23 cellular contexts compared by ENCODE assay signal in genomic region chr3:13854492-13854891, GRCh38. TPM values are rescaled to one million over a fixed set of nuclear protein-coding genes. Genes with fewer than 3 reads are reported as not detected.
DNase-seq lines count a peak whose midpoint lies in the region; FAIRE-seq and TF ChIP-seq lines count a peak whose summit lies in the region.
"Had no signal": no experiment of that assay in that cellular context is flagged by ENCODE, and none has a peak within 500 bp of the region (broad histone marks: within the 10 kb centered on the region; RNA-seq: fewer than 3 reads in every experiment).

No MANE protein-coding gene starts in this region.

- H3K4me2 ChIP-seq in PC-9 (peak overlapping the region; percentile 10), mammary epithelial cell (ENCODE audit: insufficient read depth, low read depth, low read length) (no peak overlapping the region)
- H3K4me2 ChIP-seq: KMS-11, SK-N-SH had no signal

- H2AFZ ChIP-seq in PC-9 (no peak overlapping the region), mammary epithelial cell (ENCODE audit: low read depth, low read length) (no peak overlapping the region)

- H3K9me3 ChIP-seq in PC-9 (ENCODE audit: insufficient read depth, low read depth): no peaks in the 10 kb centered on the region
- no peaks in the 10 kb centered on the region for H3K9me3 ChIP-seq in mammary epithelial cell (replicated peaks; ENCODE audit: insufficient read depth, low read length)
- no peaks in the 10 kb centered on the region for H3K9me3 ChIP-seq in kidney (ENCODE audit: control insufficient read depth in 1 of 2, low read length in 2 of 2)
- H3K9me3 ChIP-seq in spleen: no peaks in the 10 kb centered on the region
- H3K9me3 ChIP-seq: SK-N-SH had no signal

- H3K9ac ChIP-seq in mammary epithelial cell (ENCODE audit: insufficient read depth, low read length): no peak overlapping the region
- H3K9ac ChIP-seq in kidney (ENCODE audit: low read length in 2 of 2): no peak overlapping the region
- H3K9ac ChIP-seq: KMS-11, SK-N-SH had no signal

- no peak for TF ChIP-seq CTCF in PC-9 (conservative IDR thresholded peaks at IDR 0.05)
- no peak for TF ChIP-seq CTCF in mammary epithelial cell (conservative IDR thresholded peaks at IDR 0.05 in 1 of 2, IDR thresholded peaks at IDR 0.05 in 1 of 2; ENCODE audit: extremely low read depth in 1 of 2, insufficient read depth in 1 of 2, low read depth in 1 of 2, low read length in 2 of 2)
- no peak for TF ChIP-seq CTCF in kidney (IDR thresholded peaks at IDR 0.05; ENCODE audit: borderline replicate concordance, extremely low read depth, insufficient read depth)
- no peak for TF ChIP-seq CTCF in spleen (IDR thresholded peaks at IDR 0.05 in 8 of 11, conservative IDR thresholded peaks at IDR 0.05 in 3 of 11)

- no peaks in the 10 kb centered on the region for H3K27me3 ChIP-seq in PC-9 (ENCODE audit: insufficient read depth, low read depth)
- no peaks in the 10 kb centered on the region for H3K27me3 ChIP-seq in mammary epithelial cell (ENCODE audit: insufficient read depth, low read length)
- peaks cover 0 to 39% (median 0%) of the 10 kb centered on the region in 7 donors for H3K27me3 ChIP-seq in spleen (replicated peaks in 1 of 7)

- POLR2A ChIA-PET in PC-9 (lab: Charles Lee; ENCODE audit: unreplicated experiment): interaction anchor here (0.6 kb wide), 1 partner anchor 243 kb away, joined by 4 read pairs; no protein-coding TSS in a partner anchor

- intact Hi-C loops in PC-9 (cut with micrococcal nuclease; ENCODE audit: unreplicated experiment) (loop anchor here (10.0 kb wide), 1 partner anchor 320 kb away; no protein-coding TSS in a partner anchor), mammary epithelial cell (cut with micrococcal nuclease) (loop anchor here (5.0 to 10.0 kb wide), 2 partner anchors 252 to 1460 kb away; no protein-coding TSS in a partner anchor), kidney (cut with DNase I) (no loop called here), spleen (cut with DNase I; ENCODE audit: low total_unique reads) (no loop called here)

- peaks cover 36% of the 10 kb centered on the region for H3K79me2 ChIP-seq in PC-9 (ENCODE audit: low read depth)
- H3K79me2 ChIP-seq in mammary epithelial cell (ENCODE audit: insufficient read depth, low read length): peaks cover 14% of the 10 kb centered on the region

- in situ Hi-C loops in mammary epithelial cell (cut with MboI; ENCODE audit: low sequenced_read_pairs in 2 of 2): no loop called here

- peaks cover 19% of the 10 kb centered on the region; the same call in 1 of the 2 replicates for H3K36me3 ChIP-seq in PC-9 (ENCODE audit: low read depth)
- peaks cover 2% of the 10 kb centered on the region for H3K36me3 ChIP-seq in mammary epithelial cell (ENCODE audit: insufficient read depth, low read length)
- no peaks in the 10 kb centered on the region for H3K36me3 ChIP-seq in kidney (ENCODE audit: control insufficient read depth in 1 of 2, insufficient read depth in 2 of 2, low read length in 2 of 2)
- peaks cover 0 to 4% (median 0%) of the 10 kb centered on the region in 6 donors for H3K36me3 ChIP-seq in spleen

- no peak for DNase-seq in PC-9
- DNase-seq in mammary epithelial cell: no peak
- DNase-seq in kidney: peak; percentile 74
- peak; percentile 71 for DNase-seq in spleen
- no peak for DNase-seq in NCI-H2029 (lab: John Stamatoyannopoulos, UW)
- no peak for DNase-seq in SKM-1 (lab: John Stamatoyannopoulos, UW; ENCODE audit: unreplicated experiment)
- no peak for DNase-seq in urothelium cell line (ENCODE audit: low spot score)
- DNase-seq: C1 segment of cervical spinal cord; CD4-positive, alpha-beta memory T cell; COR-L47; DMS79 treated with DMSO at 0.1 percent for 48 hours; GF-D8; NCI-H1092; NCI-H1417 treated with DMSO at 0.1 percent for 48 hours; NCI-H2081 treated with DMSO at 0.1 percent for 48 hours; NCI-H446 treated with DMSO at 0.1 percent for 48 hours; NCI-H526; NCI-H82; SK-N-SH had no signal

- no peak for TF ChIP-seq POLR2A in spleen (IDR thresholded peaks at IDR 0.05)

- peaks cover 65% of the 10 kb centered on the region for H3K4me1 ChIP-seq in PC-9 (replicated peaks; ENCODE audit: insufficient read depth)
- peaks cover 75% of the 10 kb centered on the region for H3K4me1 ChIP-seq in mammary epithelial cell (ENCODE audit: insufficient read depth, low read length)
- no peaks in the 10 kb centered on the region for H3K4me1 ChIP-seq in kidney (ENCODE audit: control insufficient read depth in 1 of 2, insufficient read depth in 1 of 2, low read depth in 1 of 2, low read length in 2 of 2)
- no peaks in the 10 kb centered on the region for H3K4me1 ChIP-seq in spleen

- H3F3A ChIP-seq in PC-9 (ENCODE audit: insufficient read depth, low read depth): peaks cover 58% of the 10 kb centered on the region

- BruUV-seq in PC-9 (replicated peaks; lab: Mats Ljungman, UMichigan): TSS peak; percentile 15
- no TSS peak for BruUV-seq in mammary epithelial cell (replicated peaks; lab: Mats Ljungman, UMichigan)

- H4K20me1 ChIP-seq in PC-9 (ENCODE audit: insufficient read depth) (no peaks in the 10 kb centered on the region), mammary epithelial cell (ENCODE audit: insufficient read depth, low read length) (no peaks in the 10 kb centered on the region)

- H3K27ac ChIP-seq in PC-9: peak overlapping the region; percentile 91
- peak overlapping the region; percentile 74 for H3K27ac ChIP-seq in mammary epithelial cell (ENCODE audit: insufficient read depth, low read depth, low read length)
- no peak overlapping the region for H3K27ac ChIP-seq in kidney (ENCODE audit: low read depth in 2 of 2, low read length in 2 of 2)
- H3K27ac ChIP-seq in spleen: no peak overlapping the region
- H3K27ac ChIP-seq: KMS-11 had no signal

- no peak for FAIRE-seq in kidney (lab: Jason Lieb, UNC)
- no peak for FAIRE-seq in urothelium cell line (lab: Jason Lieb, UNC)
- FAIRE-seq: GM12891 had no signal

- CTCF ChIA-PET in PC-9 (lab: Charles Lee) (interaction anchor here (0.5 kb wide), 1 partner anchor 436 kb away, joined by 7 read pairs; no protein-coding TSS in a partner anchor), mammary epithelial cell (lab: Charles Lee; ENCODE audit: low non-redundant PET) (no interaction called here)

- WGBS in mammary epithelial cell (ENCODE audit: low coverage, missing lambda C conversion rate): over 99% methylated on average over 24 of the region's 25 CpGs
- 90 to 95% (median 91%) methylated on average over 24 to 25 of the region's 25 CpGs for WGBS in spleen, 5 donors

- dilution Hi-C loops in mammary epithelial cell (cut with HindIII; ENCODE audit: low sequenced_read_pairs): no loop called here

- no peaks in the 10 kb centered on the region for H3K9me2 ChIP-seq in PC-9 (ENCODE audit: insufficient read depth)
- H3K9me2 ChIP-seq: SK-N-SH had no signal

- H3K4me3 ChIP-seq in PC-9 (no peak overlapping the region), mammary epithelial cell (replicated peaks in 1 of 3; ENCODE audit: insufficient read depth in 1 of 3, low read depth in 2 of 3, low read length in 3 of 3) (no peak overlapping the region), kidney (ENCODE audit: low read length in 2 of 2) (no peak overlapping the region), spleen (no peak overlapping the region)

RNA-seq across cellular contexts. Expression of gene WNT7A, which starts 25.4 kb away (rescaled TPM):
- total RNA-seq in PC-9 (2021) (4.7 and 6.3 TPM in 2 replicates), mammary epithelial cell (10 to 100 TPM in 1 of 2 donors, under 1 TPM in 1; 0.67 to 19.9 TPM), kidney (3.3 TPM), spleen (1 to 10 TPM; 1.4 to 6.3 (median 2.4) TPM)
- polyA plus RNA-seq in mammary epithelial cell (11.1 TPM), kidney (ENCODE audit: insufficient read depth, low read depth, low replicate concordance) (0.13 TPM), spleen (1 to 10 TPM in 1 of 3 donors, under 1 TPM in 2; 0.52 to 1.1 (median 0.59) TPM)
- polyA minus RNA-seq in mammary epithelial cell: 27.6 TPM
- total RNA-seq: A673, H4 had no signal
- polyA plus RNA-seq: SK-N-SH had no signal

Comparison
In these comparisons a context has a peak if more than half of its experiments do, and no peak if none do; other contexts are left out.
1. DNase-seq: peak in kidney (single experiment) and spleen (single experiment); none in PC-9 (0 of 2), mammary epithelial cell (single experiment), NCI-H2029 (single experiment), SKM-1 (single experiment) and urothelium cell line (single experiment).
2. H3K27ac ChIP-seq: peak in PC-9 (single experiment) and mammary epithelial cell (single experiment); none in kidney (0 of 2) and spleen (0 of 8).
3. intact Hi-C loops: an anchor here in PC-9 (10.0 kb wide) and mammary epithelial cell (5.0 to 10.0 kb wide); none called in kidney and spleen.